8 cellular contexts compared by ENCODE assay signal in the genomic region with DNA sequence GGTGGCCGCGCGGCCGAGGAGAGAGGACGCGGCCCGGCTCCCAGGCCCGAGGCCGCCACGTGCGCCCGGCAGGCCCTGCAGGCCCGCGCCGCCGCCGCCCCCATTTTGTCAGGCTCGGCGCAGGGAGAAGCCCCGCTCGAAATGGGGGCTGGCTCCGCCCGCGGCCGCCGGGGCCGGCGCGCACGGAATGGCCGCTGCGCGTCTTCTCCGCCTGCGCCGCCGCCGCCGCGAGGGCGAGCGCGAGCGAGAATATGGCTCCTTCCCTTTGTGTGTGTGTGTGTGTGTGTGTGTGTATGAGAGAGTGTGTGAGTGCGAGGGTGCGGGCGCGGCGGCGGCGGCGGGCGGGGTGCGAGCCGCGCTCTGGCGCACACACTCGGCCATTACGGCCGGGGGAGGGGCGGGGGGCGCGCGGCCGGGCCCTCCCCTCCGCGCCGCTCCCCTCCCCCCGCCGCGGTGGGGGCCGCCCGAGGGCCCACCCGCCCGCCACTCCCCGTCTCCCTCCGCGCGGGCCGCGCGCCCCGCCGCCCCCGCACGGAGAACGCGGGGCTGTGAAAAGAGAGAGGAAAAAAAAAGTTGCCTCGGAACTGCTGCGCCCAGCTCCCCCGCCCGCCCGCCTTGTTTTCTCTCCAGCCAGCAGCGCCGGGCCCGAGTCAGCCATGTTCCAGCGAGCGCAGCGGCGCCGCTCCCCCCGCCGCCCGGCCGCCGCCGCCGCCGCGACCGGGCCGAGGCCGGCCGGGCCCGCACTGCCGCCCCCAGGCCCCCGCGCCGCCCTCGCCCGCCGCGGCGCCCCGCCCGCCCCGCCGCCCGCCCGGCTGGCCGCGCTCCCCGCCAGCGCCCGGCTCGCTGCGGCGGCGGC.
A peak's percentile ranks its signal among the peaks of the same experiment; 100 is the strongest.
DNase-seq lines count a peak whose midpoint lies in the region; ATAC-seq and TF ChIP-seq lines count a peak whose summit lies in the region.

No MANE protein-coding gene starts in this region.

- peak; percentile 42 for TF ChIP-seq POLR2A in erythroblast (IDR thresholded peaks at IDR 0.05; ENCODE audit: low read length)

- H3K9me3 ChIP-seq in mucosa of stomach (ENCODE audit: control insufficient read depth, low read length), result no peaks in the 10 kb centered on the region

- peak; percentile 84 for DNase-seq in Ammon's horn (ENCODE audit: low spot score)
- DNase-seq in NOMO-1 (lab: John Stamatoyannopoulos, UW; ENCODE audit: unreplicated experiment in 2 of 2), result peak; percentile 51 to 84
- DNase-seq in activated T-cell treated with anti-CD3 and anti-CD28 coated beads for 48 hours (ENCODE audit: low read depth), result peak; percentile 68
- peak; percentile 82 to 93 for DNase-seq in erythroblast (lab: John Stamatoyannopoulos, UW)
- peak; percentile 55 for DNase-seq in stimulated activated CD8-positive, alpha-beta memory T cell treated with anti-CD3 and anti-CD28 coated beads, Interleukin-7, amount 100 ng/mL, for 1 hour (ENCODE audit: low read depth in 2 of 2)

- peak overlapping the region; percentile 5 for H3K4me3 ChIP-seq in mucosa of stomach (ENCODE audit: low read length)

- peak overlapping the region; percentile 92 for H3K9ac ChIP-seq in mucosa of stomach (ENCODE audit: low read length)

- ATAC-seq in GM19025 (IDR thresholded peaks at IDR 0.05; ENCODE audit: low read depth, unreplicated experiment), result peak; percentile 29
- ATAC-seq in HG03378 (IDR thresholded peaks at IDR 0.05; ENCODE audit: unreplicated experiment), result peak; percentile 5

- H3K36me3 ChIP-seq in mucosa of stomach (ENCODE audit: control insufficient read depth, insufficient read depth, low read length), result no peaks in the 10 kb centered on the region

- H3K27me3 ChIP-seq in mucosa of stomach (ENCODE audit: control insufficient read depth, insufficient read depth, low read length), result no peaks in the 10 kb centered on the region

- peaks cover 14% of the 10 kb centered on the region for H3K4me1 ChIP-seq in mucosa of stomach (ENCODE audit: control insufficient read depth, insufficient read depth, low read length)

Comparison
In these comparisons a context has a peak if more than half of its experiments do, and no peak if none do; other contexts are left out.
1. Peak in every context shown above with its lines: DNase-seq, ATAC-seq and H3K4me3 ChIP-seq.